22 cellular contexts compared by ENCODE assay signal in genomic region chr7:7851991-7852390, GRCh38.
"Had no signal": no experiment of that assay in that cellular context is flagged by ENCODE, and none has a peak within 500 bp of the region (broad histone marks: within the 10 kb centered on the region; RNA-seq: fewer than 3 reads in every experiment).

No MANE protein-coding gene starts in this region.

- H3K4me3 Mint-ChIP-seq: activated CD4-positive, alpha-beta T cell treated with anti-CD3 and anti-CD28 coated beads for 36 hours; activated naive CD8-positive, alpha-beta T cell had no signal

- DNase-seq: activated CD4-positive, alpha-beta T cell treated with anti-CD3 and anti-CD28 coated beads for 36 hours; activated CD4-positive, CD25-positive, alpha-beta regulatory T cell; activated effector memory CD4-positive, alpha-beta T cell treated with anti-CD3 and anti-CD28 coated beads, Interleukin-2, amount 50 U/mL, for 16 hours; activated naive CD4-positive, alpha-beta T cell treated with Interleukin-2 at 50 U/mL for 16 hours; activated T-cell treated with anti-CD3 and anti-CD28 coated beads for 4 hours; adrenal gland; anterior cingulate cortex; caudate nucleus; MG63; MV-4-11; NCI-H1092 treated with DMSO at 0.1 percent for 48 hours; NCI-H1417 treated with DMSO at 0.1 percent for 48 hours; NCI-H1694; NCI-H2029; NCI-H2107; NCI-H510A treated with DMSO at 0.1 percent for 48 hours; NCI-H69; NK-92 treated with Interleukin-12 subunit alpha and Interleukin-12 subunit beta, amount 100 ng/mL, for 24 hours; RPMI8226 had no signal

- ATAC-seq: Panc1, Right ventricle myocardium inferior had no signal

- H3K27me3 Mint-ChIP-seq: activated CD4-positive, alpha-beta T cell treated with anti-CD3 and anti-CD28 coated beads for 36 hours; activated naive CD8-positive, alpha-beta T cell had no signal

- H3K27ac Mint-ChIP-seq: activated CD4-positive, alpha-beta T cell treated with anti-CD3 and anti-CD28 coated beads for 36 hours; activated naive CD8-positive, alpha-beta T cell had no signal
